Comparison of ENCODE assay signal across 3 cellular contexts in the genomic region with DNA sequence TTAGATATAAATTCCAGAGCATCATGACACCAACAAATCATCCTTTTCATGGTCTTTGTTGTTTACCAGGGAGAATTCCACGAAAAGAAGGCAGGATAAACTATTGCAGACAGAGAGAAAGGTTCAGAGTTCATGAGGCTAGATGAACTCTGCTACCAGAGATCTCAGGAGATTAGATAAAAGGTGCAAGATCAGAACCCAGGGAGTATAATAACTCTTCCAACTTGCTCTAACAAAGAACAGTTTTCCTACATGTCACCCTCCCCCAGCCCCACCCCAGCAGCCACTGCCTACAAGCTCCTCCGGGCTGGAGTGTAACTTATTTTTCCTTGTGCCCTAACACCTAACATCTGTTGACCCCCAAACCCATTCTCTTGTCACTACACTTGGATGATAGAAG.
TF ChIP-seq lines count a peak whose summit lies in the region.

No MANE protein-coding gene starts in this region.

TF ChIP-seq in SK-N-SH, 30 proteins besides CTCF, POLR2A, EP300 and RAD21:
- TF ChIP-seq MXI1 (IDR thresholded peaks at IDR 0.05; ENCODE audit: low read depth, low read length) (no peak), SIN3A (IDR thresholded peaks at IDR 0.05; ENCODE audit: borderline replicate concordance, low read depth, low read length) (no peak), MEF2A (IDR thresholded peaks at IDR 0.05; ENCODE audit: borderline replicate concordance, low read depth) (no peak), FOSL2 (IDR thresholded peaks at IDR 0.05; ENCODE audit: borderline replicate concordance, low read depth) (no peak), GABPA (IDR thresholded peaks at IDR 0.05; ENCODE audit: low read depth) (no peak), GATA2 (CRISPR knock-in tag; IDR thresholded peaks at IDR 0.05) (no peak), FOXJ3 (CRISPR knock-in tag; IDR thresholded peaks at IDR 0.05) (no peak)
- TF ChIP-seq, protein P1, sequence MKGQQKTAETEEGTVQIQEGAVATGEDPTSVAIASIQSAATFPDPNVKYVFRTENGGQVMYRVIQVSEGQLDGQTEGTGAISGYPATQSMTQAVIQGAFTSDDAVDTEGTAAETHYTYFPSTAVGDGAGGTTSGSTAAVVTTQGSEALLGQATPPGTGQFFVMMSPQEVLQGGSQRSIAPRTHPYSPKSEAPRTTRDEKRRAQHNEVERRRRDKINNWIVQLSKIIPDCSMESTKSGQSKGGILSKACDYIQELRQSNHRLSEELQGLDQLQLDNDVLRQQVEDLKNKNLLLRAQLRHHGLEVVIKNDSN (IDR thresholded peaks at IDR 0.05; ENCODE audit: borderline replicate concordance, low read depth) = no peak

TF ChIP-seq in SK-N-SH treated with all-trans-retinoic acid at 6 μM for 48 hours, 23 proteins besides CTCF, POLR2A, EP300 and RAD21:
- TF ChIP-seq TCF4 (CRISPR knock-in tag; IDR thresholded peaks at IDR 0.05; ENCODE audit: borderline replicate concordance) (no peak), ISL1 (CRISPR knock-in tag; IDR thresholded peaks at IDR 0.05) (no peak), ZFP3 (CRISPR knock-in tag; IDR thresholded peaks at IDR 0.05) (no peak), SNAI2 (CRISPR knock-in tag; IDR thresholded peaks at IDR 0.05) (no peak), GLIS3 (CRISPR knock-in tag; IDR thresholded peaks at IDR 0.05) (no peak), ZNF70 (CRISPR knock-in tag; IDR thresholded peaks at IDR 0.05) (no peak), ZNF8 (CRISPR knock-in tag; IDR thresholded peaks at IDR 0.05) (no peak), ARNTL (CRISPR knock-in tag; IDR thresholded peaks at IDR 0.05; ENCODE audit: borderline replicate concordance, low read depth) (no peak), BACH2 (CRISPR knock-in tag; IDR thresholded peaks at IDR 0.05; ENCODE audit: borderline replicate concordance) (no peak), RARB (CRISPR knock-in tag; IDR thresholded peaks at IDR 0.05) (no peak)
- TF ChIP-seq, protein P2, sequence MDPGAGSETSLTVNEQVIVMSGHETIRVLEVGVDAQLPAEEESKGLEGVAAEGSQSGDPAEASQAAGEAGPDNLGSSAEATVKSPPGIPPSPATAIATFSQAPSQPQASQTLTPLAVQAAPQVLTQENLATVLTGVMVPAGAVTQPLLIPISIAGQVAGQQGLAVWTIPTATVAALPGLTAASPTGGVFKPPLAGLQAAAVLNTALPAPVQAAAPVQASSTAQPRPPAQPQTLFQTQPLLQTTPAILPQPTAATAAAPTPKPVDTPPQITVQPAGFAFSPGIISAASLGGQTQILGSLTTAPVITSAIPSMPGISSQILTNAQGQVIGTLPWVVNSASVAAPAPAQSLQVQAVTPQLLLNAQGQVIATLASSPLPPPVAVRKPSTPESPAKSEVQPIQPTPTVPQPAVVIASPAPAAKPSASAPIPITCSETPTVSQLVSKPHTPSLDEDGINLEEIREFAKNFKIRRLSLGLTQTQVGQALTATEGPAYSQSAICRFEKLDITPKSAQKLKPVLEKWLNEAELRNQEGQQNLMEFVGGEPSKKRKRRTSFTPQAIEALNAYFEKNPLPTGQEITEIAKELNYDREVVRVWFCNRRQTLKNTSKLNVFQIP (CRISPR knock-in tag; IDR thresholded peaks at IDR 0.05; ENCODE audit: borderline replicate concordance, low read depth) = no peak
- TF ChIP-seq, protein P3, sequence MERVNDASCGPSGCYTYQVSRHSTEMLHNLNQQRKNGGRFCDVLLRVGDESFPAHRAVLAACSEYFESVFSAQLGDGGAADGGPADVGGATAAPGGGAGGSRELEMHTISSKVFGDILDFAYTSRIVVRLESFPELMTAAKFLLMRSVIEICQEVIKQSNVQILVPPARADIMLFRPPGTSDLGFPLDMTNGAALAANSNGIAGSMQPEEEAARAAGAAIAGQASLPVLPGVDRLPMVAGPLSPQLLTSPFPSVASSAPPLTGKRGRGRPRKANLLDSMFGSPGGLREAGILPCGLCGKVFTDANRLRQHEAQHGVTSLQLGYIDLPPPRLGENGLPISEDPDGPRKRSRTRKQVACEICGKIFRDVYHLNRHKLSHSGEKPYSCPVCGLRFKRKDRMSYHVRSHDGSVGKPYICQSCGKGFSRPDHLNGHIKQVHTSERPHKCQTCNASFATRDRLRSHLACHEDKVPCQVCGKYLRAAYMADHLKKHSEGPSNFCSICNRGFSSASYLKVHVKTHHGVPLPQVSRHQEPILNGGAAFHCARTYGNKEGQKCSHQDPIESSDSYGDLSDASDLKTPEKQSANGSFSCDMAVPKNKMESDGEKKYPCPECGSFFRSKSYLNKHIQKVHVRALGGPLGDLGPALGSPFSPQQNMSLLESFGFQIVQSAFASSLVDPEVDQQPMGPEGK (CRISPR knock-in tag; IDR thresholded peaks at IDR 0.05; ENCODE audit: borderline replicate concordance) = no peak
- TF ChIP-seq, protein P4, sequence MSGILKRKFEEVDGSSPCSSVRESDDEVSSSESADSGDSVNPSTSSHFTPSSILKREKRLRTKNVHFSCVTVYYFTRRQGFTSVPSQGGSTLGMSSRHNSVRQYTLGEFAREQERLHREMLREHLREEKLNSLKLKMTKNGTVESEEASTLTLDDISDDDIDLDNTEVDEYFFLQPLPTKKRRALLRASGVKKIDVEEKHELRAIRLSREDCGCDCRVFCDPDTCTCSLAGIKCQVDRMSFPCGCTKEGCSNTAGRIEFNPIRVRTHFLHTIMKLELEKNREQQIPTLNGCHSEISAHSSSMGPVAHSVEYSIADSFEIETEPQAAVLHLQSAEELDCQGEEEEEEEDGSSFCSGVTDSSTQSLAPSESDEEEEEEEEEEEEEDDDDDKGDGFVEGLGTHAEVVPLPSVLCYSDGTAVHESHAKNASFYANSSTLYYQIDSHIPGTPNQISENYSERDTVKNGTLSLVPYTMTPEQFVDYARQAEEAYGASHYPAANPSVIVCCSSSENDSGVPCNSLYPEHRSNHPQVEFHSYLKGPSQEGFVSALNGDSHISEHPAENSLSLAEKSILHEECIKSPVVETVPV (CRISPR knock-in tag; IDR thresholded peaks at IDR 0.05) = no peak

TF ChIP-seq in HepG2, 621 proteins besides CTCF, POLR2A, EP300 and RAD21 (continues in another document):
- TF ChIP-seq KDM6A (CRISPR knock-in tag; IDR thresholded peaks at IDR 0.05; ENCODE audit: low read depth) (0 out of 2 replicates have a peak, but pooled peaks have one; percentile 33), ZNF451 (CRISPR knock-in tag; IDR thresholded peaks at IDR 0.05) (no peak), SOX5 (CRISPR knock-in tag; IDR thresholded peaks at IDR 0.05; ENCODE audit: borderline replicate concordance) (peak; percentile 62; the same call in 1 of the 2 replicates), NFRKB (IDR thresholded peaks at IDR 0.05) (no peak), SOX6 (IDR thresholded peaks at IDR 0.05) (no peak), SOX6 (CRISPR knock-in tag; IDR thresholded peaks at IDR 0.05) (peak; percentile 67), GATAD2A (CRISPR knock-in tag; IDR thresholded peaks at IDR 0.05) (peak; percentile 70), MED1 (CRISPR knock-in tag; IDR thresholded peaks at IDR 0.05) (no peak), CBX2 (IDR thresholded peaks at IDR 0.05; ENCODE audit: low read depth, low read length) (no peak), CBX2 (CRISPR knock-in tag; IDR thresholded peaks at IDR 0.05; ENCODE audit: low read depth) (no peak), HNRNPLL (IDR thresholded peaks at IDR 0.05; ENCODE audit: low read depth, low read length, poor library complexity, severe bottlenecking) (no peak), ZNF7 (CRISPR knock-in tag; IDR thresholded peaks at IDR 0.05) (no peak), NR2F6 (IDR thresholded peaks at IDR 0.05) (no peak), NR2F6 (CRISPR knock-in tag; IDR thresholded peaks at IDR 0.05) (peak; percentile 41; the same call in 1 of the 2 replicates), KLF11 (CRISPR knock-in tag; IDR thresholded peaks at IDR 0.05) (no peak), ZNF761 (CRISPR knock-in tag; conservative IDR thresholded peaks at IDR 0.05) (no peak), RXRB (CRISPR knock-in tag; IDR thresholded peaks at IDR 0.05; ENCODE audit: borderline replicate concordance) (peak; percentile 54), ZFY (CRISPR knock-in tag; IDR thresholded peaks at IDR 0.05) (no peak), ZNF20 (CRISPR knock-in tag; IDR thresholded peaks at IDR 0.05) (no peak), HOXA5 (CRISPR knock-in tag; IDR thresholded peaks at IDR 0.05) (no peak)
- TF ChIP-seq, protein P5, sequence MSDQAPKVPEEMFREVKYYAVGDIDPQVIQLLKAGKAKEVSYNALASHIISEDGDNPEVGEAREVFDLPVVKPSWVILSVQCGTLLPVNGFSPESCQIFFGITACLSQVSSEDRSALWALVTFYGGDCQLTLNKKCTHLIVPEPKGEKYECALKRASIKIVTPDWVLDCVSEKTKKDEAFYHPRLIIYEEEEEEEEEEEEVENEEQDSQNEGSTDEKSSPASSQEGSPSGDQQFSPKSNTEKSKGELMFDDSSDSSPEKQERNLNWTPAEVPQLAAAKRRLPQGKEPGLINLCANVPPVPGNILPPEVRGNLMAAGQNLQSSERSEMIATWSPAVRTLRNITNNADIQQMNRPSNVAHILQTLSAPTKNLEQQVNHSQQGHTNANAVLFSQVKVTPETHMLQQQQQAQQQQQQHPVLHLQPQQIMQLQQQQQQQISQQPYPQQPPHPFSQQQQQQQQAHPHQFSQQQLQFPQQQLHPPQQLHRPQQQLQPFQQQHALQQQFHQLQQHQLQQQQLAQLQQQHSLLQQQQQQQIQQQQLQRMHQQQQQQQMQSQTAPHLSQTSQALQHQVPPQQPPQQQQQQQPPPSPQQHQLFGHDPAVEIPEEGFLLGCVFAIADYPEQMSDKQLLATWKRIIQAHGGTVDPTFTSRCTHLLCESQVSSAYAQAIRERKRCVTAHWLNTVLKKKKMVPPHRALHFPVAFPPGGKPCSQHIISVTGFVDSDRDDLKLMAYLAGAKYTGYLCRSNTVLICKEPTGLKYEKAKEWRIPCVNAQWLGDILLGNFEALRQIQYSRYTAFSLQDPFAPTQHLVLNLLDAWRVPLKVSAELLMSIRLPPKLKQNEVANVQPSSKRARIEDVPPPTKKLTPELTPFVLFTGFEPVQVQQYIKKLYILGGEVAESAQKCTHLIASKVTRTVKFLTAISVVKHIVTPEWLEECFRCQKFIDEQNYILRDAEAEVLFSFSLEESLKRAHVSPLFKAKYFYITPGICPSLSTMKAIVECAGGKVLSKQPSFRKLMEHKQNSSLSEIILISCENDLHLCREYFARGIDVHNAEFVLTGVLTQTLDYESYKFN (CRISPR knock-in tag; conservative IDR thresholded peaks at IDR 0.05) = peak; percentile 82
- TF ChIP-seq, protein P6, sequence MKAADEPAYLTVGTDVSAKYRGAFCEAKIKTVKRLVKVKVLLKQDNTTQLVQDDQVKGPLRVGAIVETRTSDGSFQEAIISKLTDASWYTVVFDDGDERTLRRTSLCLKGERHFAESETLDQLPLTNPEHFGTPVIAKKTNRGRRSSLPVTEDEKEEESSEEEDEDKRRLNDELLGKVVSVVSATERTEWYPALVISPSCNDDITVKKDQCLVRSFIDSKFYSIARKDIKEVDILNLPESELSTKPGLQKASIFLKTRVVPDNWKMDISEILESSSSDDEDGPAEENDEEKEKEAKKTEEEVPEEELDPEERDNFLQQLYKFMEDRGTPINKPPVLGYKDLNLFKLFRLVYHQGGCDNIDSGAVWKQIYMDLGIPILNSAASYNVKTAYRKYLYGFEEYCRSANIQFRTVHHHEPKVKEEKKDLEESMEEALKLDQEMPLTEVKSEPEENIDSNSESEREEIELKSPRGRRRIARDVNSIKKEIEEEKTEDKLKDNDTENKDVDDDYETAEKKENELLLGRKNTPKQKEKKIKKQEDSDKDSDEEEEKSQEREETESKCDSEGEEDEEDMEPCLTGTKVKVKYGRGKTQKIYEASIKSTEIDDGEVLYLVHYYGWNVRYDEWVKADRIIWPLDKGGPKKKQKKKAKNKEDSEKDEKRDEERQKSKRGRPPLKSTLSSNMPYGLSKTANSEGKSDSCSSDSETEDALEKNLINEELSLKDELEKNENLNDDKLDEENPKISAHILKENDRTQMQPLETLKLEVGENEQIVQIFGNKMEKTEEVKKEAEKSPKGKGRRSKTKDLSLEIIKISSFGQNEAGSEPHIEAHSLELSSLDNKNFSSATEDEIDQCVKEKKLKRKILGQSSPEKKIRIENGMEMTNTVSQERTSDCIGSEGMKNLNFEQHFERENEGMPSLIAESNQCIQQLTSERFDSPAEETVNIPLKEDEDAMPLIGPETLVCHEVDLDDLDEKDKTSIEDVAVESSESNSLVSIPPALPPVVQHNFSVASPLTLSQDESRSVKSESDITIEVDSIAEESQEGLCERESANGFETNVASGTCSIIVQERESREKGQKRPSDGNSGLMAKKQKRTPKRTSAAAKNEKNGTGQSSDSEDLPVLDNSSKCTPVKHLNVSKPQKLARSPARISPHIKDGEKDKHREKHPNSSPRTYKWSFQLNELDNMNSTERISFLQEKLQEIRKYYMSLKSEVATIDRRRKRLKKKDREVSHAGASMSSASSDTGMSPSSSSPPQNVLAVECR (CRISPR knock-in tag; IDR thresholded peaks at IDR 0.05; ENCODE audit: borderline replicate concordance) = no peak
- TF ChIP-seq, protein P7, sequence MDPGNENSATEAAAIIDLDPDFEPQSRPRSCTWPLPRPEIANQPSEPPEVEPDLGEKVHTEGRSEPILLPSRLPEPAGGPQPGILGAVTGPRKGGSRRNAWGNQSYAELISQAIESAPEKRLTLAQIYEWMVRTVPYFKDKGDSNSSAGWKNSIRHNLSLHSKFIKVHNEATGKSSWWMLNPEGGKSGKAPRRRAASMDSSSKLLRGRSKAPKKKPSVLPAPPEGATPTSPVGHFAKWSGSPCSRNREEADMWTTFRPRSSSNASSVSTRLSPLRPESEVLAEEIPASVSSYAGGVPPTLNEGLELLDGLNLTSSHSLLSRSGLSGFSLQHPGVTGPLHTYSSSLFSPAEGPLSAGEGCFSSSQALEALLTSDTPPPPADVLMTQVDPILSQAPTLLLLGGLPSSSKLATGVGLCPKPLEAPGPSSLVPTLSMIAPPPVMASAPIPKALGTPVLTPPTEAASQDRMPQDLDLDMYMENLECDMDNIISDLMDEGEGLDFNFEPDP (CRISPR knock-in tag; conservative IDR thresholded peaks at IDR 0.05) = no peak
- TF ChIP-seq, protein P8, sequence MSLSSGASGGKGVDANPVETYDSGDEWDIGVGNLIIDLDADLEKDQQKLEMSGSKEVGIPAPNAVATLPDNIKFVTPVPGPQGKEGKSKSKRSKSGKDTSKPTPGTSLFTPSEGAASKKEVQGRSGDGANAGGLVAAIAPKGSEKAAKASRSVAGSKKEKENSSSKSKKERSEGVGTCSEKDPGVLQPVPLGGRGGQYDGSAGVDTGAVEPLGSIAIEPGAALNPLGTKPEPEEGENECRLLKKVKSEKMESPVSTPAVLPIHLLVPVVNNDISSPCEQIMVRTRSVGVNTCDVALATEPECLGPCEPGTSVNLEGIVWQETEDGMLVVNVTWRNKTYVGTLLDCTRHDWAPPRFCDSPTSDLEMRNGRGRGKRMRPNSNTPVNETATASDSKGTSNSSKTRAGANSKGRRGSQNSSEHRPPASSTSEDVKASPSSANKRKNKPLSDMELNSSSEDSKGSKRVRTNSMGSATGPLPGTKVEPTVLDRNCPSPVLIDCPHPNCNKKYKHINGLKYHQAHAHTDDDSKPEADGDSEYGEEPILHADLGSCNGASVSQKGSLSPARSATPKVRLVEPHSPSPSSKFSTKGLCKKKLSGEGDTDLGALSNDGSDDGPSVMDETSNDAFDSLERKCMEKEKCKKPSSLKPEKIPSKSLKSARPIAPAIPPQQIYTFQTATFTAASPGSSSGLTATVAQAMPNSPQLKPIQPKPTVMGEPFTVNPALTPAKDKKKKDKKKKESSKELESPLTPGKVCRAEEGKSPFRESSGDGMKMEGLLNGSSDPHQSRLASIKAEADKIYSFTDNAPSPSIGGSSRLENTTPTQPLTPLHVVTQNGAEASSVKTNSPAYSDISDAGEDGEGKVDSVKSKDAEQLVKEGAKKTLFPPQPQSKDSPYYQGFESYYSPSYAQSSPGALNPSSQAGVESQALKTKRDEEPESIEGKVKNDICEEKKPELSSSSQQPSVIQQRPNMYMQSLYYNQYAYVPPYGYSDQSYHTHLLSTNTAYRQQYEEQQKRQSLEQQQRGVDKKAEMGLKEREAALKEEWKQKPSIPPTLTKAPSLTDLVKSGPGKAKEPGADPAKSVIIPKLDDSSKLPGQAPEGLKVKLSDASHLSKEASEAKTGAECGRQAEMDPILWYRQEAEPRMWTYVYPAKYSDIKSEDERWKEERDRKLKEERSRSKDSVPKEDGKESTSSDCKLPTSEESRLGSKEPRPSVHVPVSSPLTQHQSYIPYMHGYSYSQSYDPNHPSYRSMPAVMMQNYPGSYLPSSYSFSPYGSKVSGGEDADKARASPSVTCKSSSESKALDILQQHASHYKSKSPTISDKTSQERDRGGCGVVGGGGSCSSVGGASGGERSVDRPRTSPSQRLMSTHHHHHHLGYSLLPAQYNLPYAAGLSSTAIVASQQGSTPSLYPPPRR (CRISPR knock-in tag; IDR thresholded peaks at IDR 0.05; ENCODE audit: borderline replicate concordance) = 0 out of 2 replicates have a peak, but pooled peaks have one; percentile 21
